In the genomic region with DNA sequence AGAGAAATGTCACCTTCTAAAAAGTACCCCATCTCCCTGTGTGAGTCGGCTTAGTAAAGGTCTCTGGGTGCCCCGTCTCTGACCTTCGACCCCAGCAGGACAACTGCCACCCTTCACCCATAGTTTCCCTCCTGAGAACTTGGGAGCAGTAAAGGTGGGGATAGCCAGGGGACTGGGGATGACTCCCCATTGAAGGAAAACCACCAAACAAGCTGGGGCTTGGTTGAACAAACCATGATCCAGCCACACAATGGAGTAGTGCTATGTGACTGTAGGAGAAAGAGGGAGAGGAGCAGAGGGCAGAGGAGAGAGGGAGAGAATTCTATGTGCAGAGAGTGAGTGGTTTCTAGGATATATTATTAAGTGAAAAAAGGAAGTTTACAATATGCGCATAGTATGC, we compare ENCODE assay signal across 16 cellular contexts. TPM values are rescaled to one million over a fixed set of nuclear protein-coding genes. Genes with fewer than 3 reads are reported as not detected.
DNase-seq lines count a peak whose midpoint lies in the region; ATAC-seq and TF ChIP-seq lines count a peak whose summit lies in the region.
"Had no signal": no experiment of that assay in that cellular context is flagged by ENCODE, and none has a peak within 500 bp of the region (broad histone marks: within the 10 kb centered on the region; RNA-seq: fewer than 3 reads in every experiment).

No MANE protein-coding gene starts in this region.

- CTCF ChIA-PET in activated CD8-positive, alpha-beta T cell treated with anti-CD3 and anti-CD28 coated beads, Interleukin-2, amount 10 ng/mL, durations not matched to agents 7 days and 5 days (lab: Charles Lee): no interaction called here
- CTCF ChIA-PET in activated CD8-positive, alpha-beta T cell treated with anti-CD3 and anti-CD28 coated beads for 36 hours (lab: Charles Lee): interaction anchor here (1.2 kb wide), 1 partner anchor 13 kb away, joined by 3 read pairs; no protein-coding TSS in a partner anchor

- H4K8ac ChIP-seq in mesenchymal stem cell (ENCODE audit: low read length): no peak overlapping the region

- 100% methylated on average over 4 of the region's 4 CpGs for WGBS in mesenchymal stem cell

- H4K91ac ChIP-seq in mesenchymal stem cell (ENCODE audit: low read length): no peak overlapping the region

- no peak overlapping the region for H2BK120ac ChIP-seq in mesenchymal stem cell (ENCODE audit: low read depth, low read length)

- H3K27ac Mint-ChIP-seq in activated CD8-positive, alpha-beta T cell treated with anti-CD3 and anti-CD28 coated beads, Interleukin-2, amount 10 ng/mL, durations not matched to agents 7 days and 5 days: no peak overlapping the region
- no peak overlapping the region for H3K27ac Mint-ChIP-seq in activated CD8-positive, alpha-beta T cell treated with anti-CD3 and anti-CD28 coated beads for 36 hours
- no peak overlapping the region for H3K27ac Mint-ChIP-seq in osteocyte (ENCODE audit: unreplicated experiment)
- H3K27ac Mint-ChIP-seq: CD8-positive, alpha-beta T cell had no signal

- H2BK12ac ChIP-seq in mesenchymal stem cell (ENCODE audit: low read length in 2 of 2): no peak overlapping the region

- no peaks in the 10 kb centered on the region for H3K36me3 ChIP-seq in RWPE2 (ENCODE audit: low read depth)
- no peaks in the 10 kb centered on the region for H3K36me3 ChIP-seq in upper lobe of right lung
- H3K36me3 ChIP-seq in mesenchymal stem cell (ENCODE audit: control insufficient read depth in 1 of 2, insufficient read depth in 2 of 2, low read depth in 1 of 2, low read length in 2 of 2): no peaks in the 10 kb centered on the region
- H3K36me3 ChIP-seq: HAP-1 had no signal

- H3K23ac ChIP-seq in mesenchymal stem cell (ENCODE audit: low read length in 2 of 2): no peak overlapping the region

- H3K27ac ChIP-seq in RWPE2 (ENCODE audit: poor library complexity, severe bottlenecking): no peak overlapping the region
- H3K27ac ChIP-seq in upper lobe of right lung: no peak overlapping the region
- H3K27ac ChIP-seq in mesenchymal stem cell (ENCODE audit: low read length, poor library complexity, severe bottlenecking): no peak overlapping the region
- H3K27ac ChIP-seq: 22Rv1 had no signal

- intact Hi-C loops in activated CD8-positive, alpha-beta T cell treated with anti-CD3 and anti-CD28 coated beads for 36 hours (cut with micrococcal nuclease): no loop called here
- intact Hi-C loops in upper lobe of right lung (cut with DNase I): no loop called here

- H3K4me1 ChIP-seq in RWPE2 (ENCODE audit: insufficient read depth, poor library complexity, severe bottlenecking) (no peaks in the 10 kb centered on the region), upper lobe of right lung (no peaks in the 10 kb centered on the region), mesenchymal stem cell (ENCODE audit: control insufficient read depth, insufficient read depth, low read depth, low read length) (no peaks in the 10 kb centered on the region)
- H3K4me1 ChIP-seq: HAP-1 had no signal

- H2BK15ac ChIP-seq in mesenchymal stem cell (ENCODE audit: low read depth, poor library complexity, severe bottlenecking): no peak overlapping the region

- DNase-seq in activated CD8-positive, alpha-beta T cell treated with anti-CD3 and anti-CD28 coated beads, Interleukin-2, amount 10 ng/mL, durations not matched to agents 7 days and 5 days: peak; percentile 8
- DNase-seq in activated CD8-positive, alpha-beta T cell treated with anti-CD3 and anti-CD28 coated beads for 36 hours: no peak
- DNase-seq in RWPE2 (ENCODE audit: low spot score) (peak; percentile 23), epithelial cell of esophagus (ENCODE audit: low read depth) (peak; percentile 58), osteocyte (ENCODE audit: extremely low spot score, unreplicated experiment) (peak; percentile 56), upper lobe of right lung (no peak), mesenchymal stem cell (no peak)
- DNase-seq: CD8-positive, alpha-beta T cell; COR-L47; DMS153; DMS79 treated with DMSO at 0.1 percent for 48 hours; EL had no signal

- H3K9ac ChIP-seq in mesenchymal stem cell (ENCODE audit: low read length): no peak overlapping the region

- H2AK5ac ChIP-seq in mesenchymal stem cell (ENCODE audit: low read length, severe bottlenecking): no peak overlapping the region

- H3K36me3 Mint-ChIP-seq in activated CD8-positive, alpha-beta T cell treated with anti-CD3 and anti-CD28 coated beads, Interleukin-2, amount 10 ng/mL, durations not matched to agents 7 days and 5 days (ENCODE audit: low read depth): peaks cover 3% of the 10 kb centered on the region
- peaks cover 1% of the 10 kb centered on the region for H3K36me3 Mint-ChIP-seq in activated CD8-positive, alpha-beta T cell treated with anti-CD3 and anti-CD28 coated beads for 36 hours (ENCODE audit: low read depth)
- no peaks in the 10 kb centered on the region for H3K36me3 Mint-ChIP-seq in osteocyte (ENCODE audit: unreplicated experiment)
- H3K36me3 Mint-ChIP-seq: CD14-positive monocyte; CD8-positive, alpha-beta T cell had no signal

- no peaks in the 10 kb centered on the region for H3K9me3 Mint-ChIP-seq in activated CD8-positive, alpha-beta T cell treated with anti-CD3 and anti-CD28 coated beads, Interleukin-2, amount 10 ng/mL, durations not matched to agents 7 days and 5 days (ENCODE audit: insufficient read depth)
- H3K9me3 Mint-ChIP-seq in activated CD8-positive, alpha-beta T cell treated with anti-CD3 and anti-CD28 coated beads for 36 hours: peaks cover 5% of the 10 kb centered on the region
- H3K9me3 Mint-ChIP-seq in osteocyte (ENCODE audit: unreplicated experiment): no peaks in the 10 kb centered on the region
- H3K9me3 Mint-ChIP-seq: CD8-positive, alpha-beta T cell had no signal

- TF ChIP-seq CTCF in activated CD8-positive, alpha-beta T cell treated with anti-CD3 and anti-CD28 coated beads for 36 hours (IDR thresholded peaks at IDR 0.05): no peak
- no peak for TF ChIP-seq CTCF in RWPE2 (IDR thresholded peaks at IDR 0.05; ENCODE audit: poor library complexity, severe bottlenecking)
- no peak for TF ChIP-seq CTCF in epithelial cell of esophagus (IDR thresholded peaks at IDR 0.05; ENCODE audit: insufficient read depth, low read depth, low read length, missing control alignments)
- no peak for TF ChIP-seq CTCF in osteocyte (IDR thresholded peaks at IDR 0.05)
- no peak for TF ChIP-seq CTCF in upper lobe of right lung (IDR thresholded peaks at IDR 0.05)

- peaks cover 5% of the 10 kb centered on the region for H3K27me3 Mint-ChIP-seq in activated CD8-positive, alpha-beta T cell treated with anti-CD3 and anti-CD28 coated beads, Interleukin-2, amount 10 ng/mL, durations not matched to agents 7 days and 5 days (ENCODE audit: low read depth)
- H3K27me3 Mint-ChIP-seq in activated CD8-positive, alpha-beta T cell treated with anti-CD3 and anti-CD28 coated beads for 36 hours: peaks cover 1% of the 10 kb centered on the region
- H3K27me3 Mint-ChIP-seq in osteocyte (ENCODE audit: unreplicated experiment): peaks cover 16% of the 10 kb centered on the region

- POLR2A ChIA-PET in activated CD8-positive, alpha-beta T cell treated with anti-CD3 and anti-CD28 coated beads, Interleukin-2, amount 10 ng/mL, durations not matched to agents 7 days and 5 days (lab: Charles Lee): no interaction called here
- POLR2A ChIA-PET in activated CD8-positive, alpha-beta T cell treated with anti-CD3 and anti-CD28 coated beads for 36 hours (lab: Charles Lee): no interaction called here

- H3K14ac ChIP-seq in mesenchymal stem cell (ENCODE audit: low read length in 2 of 2): no peak overlapping the region

- H3K4me3 Mint-ChIP-seq in activated CD8-positive, alpha-beta T cell treated with anti-CD3 and anti-CD28 coated beads, Interleukin-2, amount 10 ng/mL, durations not matched to agents 7 days and 5 days: no peak overlapping the region
- no peak overlapping the region for H3K4me3 Mint-ChIP-seq in activated CD8-positive, alpha-beta T cell treated with anti-CD3 and anti-CD28 coated beads for 36 hours
- H3K4me3 Mint-ChIP-seq in osteocyte (ENCODE audit: unreplicated experiment): no peak overlapping the region
- H3K4me3 Mint-ChIP-seq: CD14-positive monocyte; CD8-positive, alpha-beta T cell had no signal

- no peak overlapping the region for H3K18ac ChIP-seq in mesenchymal stem cell (ENCODE audit: low read depth in 1 of 2, low read length in 2 of 2)

- no peak overlapping the region for H2BK5ac ChIP-seq in mesenchymal stem cell (ENCODE audit: low read depth, low read length, poor library complexity, severe bottlenecking)

- H3K4ac ChIP-seq in mesenchymal stem cell (ENCODE audit: low read depth in 1 of 2, low read length in 2 of 2): no peak overlapping the region

- H2AFZ ChIP-seq in mesenchymal stem cell (ENCODE audit: low read depth, low read length): no peak overlapping the region

- no peaks in the 10 kb centered on the region for H3K4me1 Mint-ChIP-seq in activated CD8-positive, alpha-beta T cell treated with anti-CD3 and anti-CD28 coated beads, Interleukin-2, amount 10 ng/mL, durations not matched to agents 7 days and 5 days (ENCODE audit: low read depth)
- H3K4me1 Mint-ChIP-seq in activated CD8-positive, alpha-beta T cell treated with anti-CD3 and anti-CD28 coated beads for 36 hours (ENCODE audit: low read depth): no peaks in the 10 kb centered on the region
- H3K4me1 Mint-ChIP-seq in osteocyte (ENCODE audit: unreplicated experiment): no peaks in the 10 kb centered on the region
- H3K4me1 Mint-ChIP-seq: CD14-positive monocyte had no signal

- no peaks in the 10 kb centered on the region for H3K27me3 ChIP-seq in RWPE2 (ENCODE audit: insufficient read depth, poor library complexity, severe bottlenecking)
- H3K27me3 ChIP-seq in upper lobe of right lung: no peaks in the 10 kb centered on the region
- H3K27me3 ChIP-seq in mesenchymal stem cell (ENCODE audit: control insufficient read depth in 1 of 2, insufficient read depth in 1 of 2, low read length in 2 of 2): peaks cover 0 to 18% of the 10 kb centered on the region in 2 experiments

- no peak overlapping the region for H3K4me2 ChIP-seq in mesenchymal stem cell (ENCODE audit: low read length, poor library complexity, severe bottlenecking)

- no peaks in the 10 kb centered on the region for H3K79me1 ChIP-seq in mesenchymal stem cell (replicated peaks; ENCODE audit: low read length, poor library complexity, severe bottlenecking)

- ATAC-seq in activated CD8-positive, alpha-beta T cell treated with anti-CD3 and anti-CD28 coated beads, Interleukin-2, amount 10 ng/mL, durations not matched to agents 7 days and 5 days: no peak
- ATAC-seq in activated CD8-positive, alpha-beta T cell treated with anti-CD3 and anti-CD28 coated beads for 36 hours: no peak
- peak; percentile 38; the same call in 1 of the 3 replicates for ATAC-seq in RWPE2 (ENCODE audit: low read depth)
- ATAC-seq in upper lobe of right lung: no peak
- ATAC-seq in HG03342 (IDR thresholded peaks at IDR 0.05; ENCODE audit: unreplicated experiment): no peak
- ATAC-seq: CD8-positive, alpha-beta T cell had no signal

- H3K9me3 ChIP-seq in RWPE2 (ENCODE audit: severe bottlenecking): no peaks in the 10 kb centered on the region
- no peaks in the 10 kb centered on the region for H3K9me3 ChIP-seq in upper lobe of right lung
- H3K9me3 ChIP-seq in mesenchymal stem cell (ENCODE audit: control insufficient read depth, low read length): no peaks in the 10 kb centered on the region

- H3K4me3 ChIP-seq in RWPE2 (ENCODE audit: severe bottlenecking) (no peak overlapping the region), epithelial cell of esophagus (ENCODE audit: low read length) (no peak overlapping the region), upper lobe of right lung (no peak overlapping the region), mesenchymal stem cell (ENCODE audit: insufficient read depth in 1 of 2, low read depth in 1 of 2, low read length in 2 of 2) (no peak overlapping the region)
- H3K4me3 ChIP-seq: HAP-1 had no signal

RNA-seq across cellular contexts. Expression of a gene that starts 33.7 kb away (rescaled TPM):
- total RNA-seq in activated CD8-positive, alpha-beta T cell treated with anti-CD3 and anti-CD28 coated beads, Interleukin-2, amount 10 ng/mL, durations not matched to agents 7 days and 5 days: 10 to 100 TPM; 80.7 to 84.2 TPM
- 100 to 1,000 TPM; 106 to 110 TPM for total RNA-seq in activated CD8-positive, alpha-beta T cell treated with anti-CD3 and anti-CD28 coated beads for 36 hours
- total RNA-seq in osteocyte (46.7 and 47.4 TPM in 2 replicates), upper lobe of right lung (71.6 TPM)
- 17.7 TPM for polyA plus RNA-seq in mesenchymal stem cell (2013, experiment 1 of 2)
- 19.5 TPM for polyA plus RNA-seq in mesenchymal stem cell (2013, experiment 2 of 2)

RNA-seq across cellular contexts. Expression of a gene that starts 51.5 kb away (rescaled TPM):
- under 1 TPM; 0.66 to 0.81 TPM for total RNA-seq in activated CD8-positive, alpha-beta T cell treated with anti-CD3 and anti-CD28 coated beads, Interleukin-2, amount 10 ng/mL, durations not matched to agents 7 days and 5 days
- total RNA-seq in activated CD8-positive, alpha-beta T cell treated with anti-CD3 and anti-CD28 coated beads for 36 hours: under 1 TPM in 1 of 2 experiments, not detected in 1; 0.18 TPM
- total RNA-seq in osteocyte: not detected in 2 replicates
- total RNA-seq in upper lobe of right lung: not detected
- polyA plus RNA-seq in mesenchymal stem cell (2013, experiment 1 of 2): 0.03 TPM
- polyA plus RNA-seq in mesenchymal stem cell (2013, experiment 2 of 2): not detected
- polyA plus RNA-seq: CD14-positive monocyte had no signal

RNA-seq across cellular contexts. Expression of a gene that starts 51.6 kb away (rescaled TPM):
- 1 to 10 TPM; 1.4 to 2.2 TPM for total RNA-seq in activated CD8-positive, alpha-beta T cell treated with anti-CD3 and anti-CD28 coated beads, Interleukin-2, amount 10 ng/mL, durations not matched to agents 7 days and 5 days
- 1 to 10 TPM; 1.6 TPM for total RNA-seq in activated CD8-positive, alpha-beta T cell treated with anti-CD3 and anti-CD28 coated beads for 36 hours
- total RNA-seq in osteocyte (7.6 and 9.6 TPM in 2 replicates), upper lobe of right lung (1.9 TPM)
- 23.7 TPM for polyA plus RNA-seq in mesenchymal stem cell (2013, experiment 1 of 2)
- 21.9 TPM for polyA plus RNA-seq in mesenchymal stem cell (2013, experiment 2 of 2)

Comparison
In these comparisons a context has a peak if more than half of its experiments do, and no peak if none do; other contexts are left out.
1. DNase-seq: peak in activated CD8-positive, alpha-beta T cell treated with anti-CD3 and anti-CD28 coated beads, Interleukin-2, amount 10 ng/mL, durations not matched to agents 7 days and 5 days (single experiment), RWPE2 (single experiment), epithelial cell of esophagus (single experiment) and osteocyte (single experiment); none in activated CD8-positive, alpha-beta T cell treated with anti-CD3 and anti-CD28 coated beads for 36 hours (single experiment), upper lobe of right lung (single experiment) and mesenchymal stem cell (single experiment).